ENCODE assay signal across 8 cellular contexts in the genomic region with DNA sequence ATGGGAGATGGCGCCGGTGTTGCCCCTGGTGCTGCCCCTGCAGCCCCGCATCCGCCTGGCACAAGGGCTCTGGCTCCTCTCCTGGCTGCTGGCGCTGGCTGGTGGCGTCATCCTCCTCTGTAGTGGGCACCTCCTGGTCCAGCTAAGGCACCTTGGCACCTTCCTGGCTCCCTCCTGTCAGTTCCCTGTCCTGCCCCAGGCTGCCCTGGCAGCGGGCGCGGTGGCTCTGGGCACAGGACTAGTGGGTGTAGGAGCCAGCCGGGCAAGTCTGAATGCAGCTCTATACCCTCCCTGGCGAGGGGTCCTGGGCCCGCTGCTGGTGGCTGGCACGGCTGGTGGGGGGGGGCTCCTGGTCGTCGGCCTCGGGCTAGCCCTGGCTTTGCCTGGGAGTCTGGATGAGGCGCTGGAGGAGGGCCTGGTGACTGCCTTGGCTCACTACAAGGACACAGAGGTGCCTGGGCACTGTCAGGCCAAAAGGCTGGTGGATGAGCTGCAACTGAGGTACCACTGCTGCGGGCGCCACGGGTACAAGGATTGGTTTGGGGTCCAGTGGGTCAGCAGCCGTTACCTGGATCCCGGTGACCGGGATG. TPM values are rescaled to one million over a fixed set of nuclear protein-coding genes. Genes with fewer than 3 reads are reported as not detected.
DNase-seq lines count a peak whose midpoint lies in the region; ATAC-seq and TF ChIP-seq lines count a peak whose summit lies in the region.

No MANE protein-coding gene starts in this region.

- TF ChIP-seq CTCF in 22Rv1 (IDR thresholded peaks at IDR 0.05) (no peak), chondrocyte (IDR thresholded peaks at IDR 0.05) (no peak), GM10266 (IDR thresholded peaks at IDR 0.05; ENCODE audit: control insufficient read depth, insufficient read depth, low read depth, missing control alignments) (no peak)

- peak overlapping the region; percentile 81 for H3K27ac ChIP-seq in 22Rv1
- H3K27ac ChIP-seq in KOPT-K1 (ENCODE audit: low read depth, low read length, poor library complexity, severe bottlenecking), result peak overlapping the region; percentile 76
- H3K27ac ChIP-seq in muscle layer of duodenum (ENCODE audit: low read length), result peak overlapping the region; percentile 23

- peak overlapping the region in 1 of 2 donors; percentile 72 for H3K4me3 ChIP-seq in muscle layer of duodenum (ENCODE audit: low read depth in 1 of 2, low read length in 2 of 2)

- H3K9me3 Mint-ChIP-seq in chondrocyte (ENCODE audit: low read depth), result no peaks in the 10 kb centered on the region

- peaks cover 5 to 18% of the 10 kb centered on the region in 2 donors for H3K4me1 ChIP-seq in muscle layer of duodenum (ENCODE audit: control insufficient read depth in 1 of 2, insufficient read depth in 2 of 2, low read length in 2 of 2)

- H3K36me3 ChIP-seq in KOPT-K1 (ENCODE audit: insufficient read depth, low read length) (peaks cover 46% of the 10 kb centered on the region), muscle layer of duodenum (ENCODE audit: control insufficient read depth in 1 of 2, insufficient read depth in 2 of 2, low read length in 2 of 2) (peaks cover 14 to 21% of the 10 kb centered on the region in 2 donors)

- H3K27me3 Mint-ChIP-seq in chondrocyte (ENCODE audit: low read depth), result no peaks in the 10 kb centered on the region

- H3K9me3 ChIP-seq in KOPT-K1 (ENCODE audit: insufficient read depth, low read length, poor library complexity, severe bottlenecking) (no peaks in the 10 kb centered on the region), muscle layer of duodenum (ENCODE audit: control insufficient read depth in 1 of 2, low read length in 2 of 2) (no peaks in the 10 kb centered on the region)

- peak overlapping the region; percentile 54 for H3K4me3 Mint-ChIP-seq in chondrocyte (ENCODE audit: unreplicated experiment)

- DNase-seq in chondrocyte (ENCODE audit: low spot score), result no peak
- no peak for DNase-seq in A172 (ENCODE audit: low spot score)
- DNase-seq in HuH-7 (ENCODE audit: low spot score), result no peak
- no peak for DNase-seq in GM10266 (ENCODE audit: extremely low spot score)

- H3K36me3 Mint-ChIP-seq in chondrocyte (ENCODE audit: low read depth), result peaks cover 4% of the 10 kb centered on the region

- peak overlapping the region; percentile 82 for H3K27ac Mint-ChIP-seq in chondrocyte (ENCODE audit: unreplicated experiment)

- H3K4me1 Mint-ChIP-seq in chondrocyte (ENCODE audit: low read depth), result peaks cover 17% of the 10 kb centered on the region

- H3K27me3 ChIP-seq in muscle layer of duodenum (ENCODE audit: low read depth, low read length), result no peaks in the 10 kb centered on the region

- no peak for ATAC-seq in GM21360 (IDR thresholded peaks at IDR 0.05; ENCODE audit: unreplicated experiment)

RNA-seq across cellular contexts. Expression of a gene that starts 0.3 kb away (rescaled TPM):
- 2.4 to 5.8 TPM (median 3.5 TPM) in 3 replicates for total RNA-seq in chondrocyte
- 3.4 and 6.4 TPM in 2 replicates for total RNA-seq in A172 (2014; rRNA removed; shearing (Covaris generic))

RNA-seq across cellular contexts. Expression of a gene that starts 0.8 kb away (rescaled TPM):
- total RNA-seq in chondrocyte, result 55.2 to 76.6 TPM (median 58.9 TPM) in 3 replicates
- total RNA-seq in A172 (2014; rRNA removed; shearing (Covaris generic)), result 16.0 and 19.5 TPM in 2 replicates

RNA-seq across cellular contexts. Expression of a gene that starts 8.4 kb away (rescaled TPM):
- total RNA-seq in chondrocyte, result 35.3 to 40.1 TPM (median 37.7 TPM) in 3 replicates
- total RNA-seq in A172 (2014; rRNA removed; shearing (Covaris generic)), result 58.9 and 67.7 TPM in 2 replicates

RNA-seq across cellular contexts. Expression of a gene that starts 11.7 kb away (rescaled TPM):
- 81.7 to 89.3 TPM (median 83.0 TPM) in 3 replicates for total RNA-seq in chondrocyte
- 114 and 139 TPM in 2 replicates for total RNA-seq in A172 (2014; rRNA removed; shearing (Covaris generic))

RNA-seq across cellular contexts. Expression of a gene that starts 22.0 kb away (rescaled TPM):
- total RNA-seq in chondrocyte, result 9.6 to 15.2 TPM (median 11.8 TPM) in 3 replicates
- total RNA-seq in A172 (2014; rRNA removed; shearing (Covaris generic)), result 7.9 and 9.6 TPM in 2 replicates

Comparison
In these comparisons a context has a peak if more than half of its experiments do, and no peak if none do; other contexts are left out.
1. H3K27ac ChIP-seq: peak in every context shown above with its lines; median percentile 81 in 22Rv1; 76 in KOPT-K1; 23 in muscle layer of duodenum.